27 cellular contexts compared by ENCODE assay signal in the genomic region with DNA sequence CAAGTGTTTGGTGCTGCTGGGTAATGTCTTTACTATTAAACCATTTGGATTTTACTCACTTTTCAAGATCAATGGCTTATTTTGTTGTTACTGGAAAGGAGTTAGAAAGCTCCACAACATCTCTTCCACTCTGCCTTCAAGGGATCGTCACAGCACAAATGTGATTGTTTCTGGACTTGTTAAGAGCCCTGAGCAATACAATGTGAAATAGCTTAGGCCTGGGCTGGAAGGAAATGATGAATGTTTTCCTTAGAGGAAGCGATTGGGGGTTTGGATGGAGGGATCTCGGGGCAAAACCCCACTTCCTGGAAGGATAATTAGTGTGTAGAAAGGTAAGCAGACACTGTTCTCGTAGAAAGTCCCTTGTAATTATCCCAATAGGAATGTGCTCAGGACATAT. TPM values are rescaled to one million over a fixed set of nuclear protein-coding genes. Genes with fewer than 3 reads are reported as not detected.
DNase-seq lines count a peak whose midpoint lies in the region; ATAC-seq, FAIRE-seq and TF ChIP-seq lines count a peak whose summit lies in the region.
"Had no signal": no experiment of that assay in that cellular context is flagged by ENCODE, and none has a peak within 500 bp of the region (broad histone marks: within the 10 kb centered on the region; RNA-seq: fewer than 3 reads in every experiment).

No MANE protein-coding gene starts in this region.

- 85% methylated on average over 4 of the region's 4 CpGs for WGBS in A549 (ENCODE audit: missing lambda C conversion rate)
- WGBS in mesenchymal stem cell = 22% methylated on average over 3 of the region's 4 CpGs

- H3K27ac ChIP-seq in A549 = peak overlapping the region in 1 of 2 experiments; percentile 43; a peak in 3 of 6 replicates
- no peak overlapping the region for H3K27ac ChIP-seq in HEK293 (ENCODE audit: extremely low read depth, low read depth, low read length)
- H3K27ac ChIP-seq in brain microvascular endothelial cell = peak overlapping the region; percentile 14
- H3K27ac ChIP-seq in mesenchymal stem cell (ENCODE audit: low read length, poor library complexity, severe bottlenecking) = no peak overlapping the region
- H3K27ac ChIP-seq: ascending aorta; BLaER1 treated with 17β-estradiol and CSF1 and Interleukin-3, amounts not matched to agents 10 nM and 100 nM; parathyroid adenoma; right lobe of liver; VCaP had no signal

- H2BK5ac ChIP-seq in mesenchymal stem cell (ENCODE audit: low read depth, low read length, poor library complexity, severe bottlenecking) = no peak overlapping the region

- POLR2A ChIA-PET in A549 (lab: Yijun Ruan, JAX) (interaction anchor here (0.9 kb wide), 1 partner anchor 59 kb away, joined by 4 read pairs; a partner anchor contains a TSS), HEK293 (lab: Yijun Ruan, JAX) (no interaction called here)

- no peaks in the 10 kb centered on the region for H3K9me3 ChIP-seq in A549
- no peaks in the 10 kb centered on the region for H3K9me3 ChIP-seq in HEK293 (ENCODE audit: control insufficient read depth, insufficient read depth, low read depth, low read length)
- H3K9me3 ChIP-seq in mesenchymal stem cell (ENCODE audit: control insufficient read depth, low read length) = no peaks in the 10 kb centered on the region
- H3K9me3 ChIP-seq: ascending aorta, right lobe of liver had no signal

- H3K14ac ChIP-seq in mesenchymal stem cell (ENCODE audit: low read length in 2 of 2) = no peak overlapping the region

- no peak overlapping the region for H4K8ac ChIP-seq in mesenchymal stem cell (ENCODE audit: low read length)

- TF ChIP-seq CTCF in A549 (IDR thresholded peaks at IDR 0.05) (no peak), HEK293 (tag by site-specific recombination; IDR thresholded peaks at IDR 0.05) (no peak), brain microvascular endothelial cell (IDR thresholded peaks at IDR 0.05; ENCODE audit: low read depth, low read length, missing control alignments) (no peak), D721Med (IDR thresholded peaks at IDR 0.05; ENCODE audit: insufficient read depth, missing control alignments) (no peak)

- peak overlapping the region; percentile 34 to 66 for H3K18ac ChIP-seq in mesenchymal stem cell (ENCODE audit: low read depth in 1 of 2, low read length in 2 of 2)

- no peak for DNase-seq in A549 (ENCODE audit: low read depth in 1 of 2, low spot score in 1 of 2)
- DNase-seq in brain microvascular endothelial cell = no peak
- no peak for DNase-seq in mesenchymal stem cell
- no peak for DNase-seq in NCI-H1048 (lab: John Stamatoyannopoulos, UW)
- no peak for DNase-seq in D721Med (ENCODE audit: insufficient read length, low spot score)
- DNase-seq in DMS79 (lab: John Stamatoyannopoulos, UW) = no peak
- DNase-seq: ACHN; activated CD4-positive, alpha-beta T cell treated with anti-CD3 and anti-CD28 coated beads, Interleukin-2, amount 10 ng/mL, durations not matched to agents 7 days and 5 days; Calu3; effector CD8-positive, alpha-beta T cell; HCEC 1CT; left colon; naive thymus-derived CD4-positive, alpha-beta T cell; NCI-H1105; NCI-H2029; right lobe of liver; SHP77 treated with DMSO at 0.1 percent for 48 hours; T-helper 2 cell had no signal

- H3K4me1 ChIP-seq in A549 (peaks cover 22% of the 10 kb centered on the region), HEK293 (ENCODE audit: control insufficient read depth, insufficient read depth, low read length) (no peaks in the 10 kb centered on the region; the same call in 1 of the 2 replicates), mesenchymal stem cell (ENCODE audit: control insufficient read depth, insufficient read depth, low read depth, low read length) (peaks cover 4% of the 10 kb centered on the region)
- H3K4me1 ChIP-seq: parathyroid adenoma, right lobe of liver had no signal

- no peak for TF ChIP-seq EP300 in A549 (IDR thresholded peaks at IDR 0.05)

- FAIRE-seq in A549 (lab: Jason Lieb, UNC) = no peak
- FAIRE-seq in D721Med (lab: Jason Lieb, UNC) = no peak
- FAIRE-seq: G401.6, HepG2 had no signal

- no peak for TF ChIP-seq RAD21 in A549 (conservative IDR thresholded peaks at IDR 0.05 in 1 of 2, IDR thresholded peaks at IDR 0.05 in 1 of 2)

- TF ChIP-seq POLR2A in A549 (IDR thresholded peaks at IDR 0.05; ENCODE audit: low read length) = no peak

- ATAC-seq in A549 (no peak), GM18870 (IDR thresholded peaks at IDR 0.05; ENCODE audit: unreplicated experiment) (no peak)
- ATAC-seq: esophagus mucosa; HepG2; left colon; naive thymus-derived CD4-positive, alpha-beta T cell had no signal

- no peak overlapping the region for H2BK120ac ChIP-seq in mesenchymal stem cell (ENCODE audit: low read depth, low read length)

- peak overlapping the region in 1 of 2 experiments; percentile 82 for H3K4ac ChIP-seq in mesenchymal stem cell (ENCODE audit: low read depth in 1 of 2, low read length in 2 of 2)

- H4K91ac ChIP-seq in mesenchymal stem cell (ENCODE audit: low read length) = no peak overlapping the region

- CTCF ChIA-PET in A549 (lab: Yijun Ruan, JAX) (interaction anchor here (0.5 to 1.4 kb wide), 5 partner anchors 18 to 137 kb away, joined by 3 to 4 read pairs (median 3); no protein-coding TSS in a partner anchor), HEK293 (lab: Yijun Ruan, JAX) (interaction anchor here (0.5 to 1.2 kb wide), 4 partner anchors 49 to 193 kb away, joined by 3 to 7 read pairs (median 5); no protein-coding TSS in a partner anchor)

- H3K23ac ChIP-seq in mesenchymal stem cell (ENCODE audit: low read length in 2 of 2) = no peak overlapping the region

- H2BK15ac ChIP-seq in mesenchymal stem cell (ENCODE audit: low read depth, poor library complexity, severe bottlenecking) = no peak overlapping the region

- in situ Hi-C loops in brain microvascular endothelial cell (cut with HindIII; ENCODE audit: low pct_ligation_motif_present, low sequenced_read_pairs) = no loop called here

- H3K9ac ChIP-seq in mesenchymal stem cell (ENCODE audit: low read length) = no peak overlapping the region
- H3K9ac ChIP-seq: BLaER1 treated with 17β-estradiol and CSF1 and Interleukin-3, amounts not matched to agents 10 nM and 100 nM; parathyroid adenoma had no signal

- no peaks in the 10 kb centered on the region for H3K36me3 ChIP-seq in HEK293 (ENCODE audit: control insufficient read depth in 2 of 2, insufficient read depth in 1 of 2, low read length in 2 of 2)
- H3K36me3 ChIP-seq in brain microvascular endothelial cell (replicated peaks) = no peaks in the 10 kb centered on the region
- no peaks in the 10 kb centered on the region for H3K36me3 ChIP-seq in mesenchymal stem cell (ENCODE audit: control insufficient read depth in 1 of 2, insufficient read depth in 2 of 2, low read depth in 1 of 2, low read length in 2 of 2)
- H3K36me3 ChIP-seq: ascending aorta; BLaER1 treated with 17β-estradiol and CSF1 and Interleukin-3, amounts not matched to agents 10 nM and 100 nM; right lobe of liver had no signal

- H3K4me2 ChIP-seq in A549 (peak overlapping the region; percentile 20; the same call in 1 of the 3 replicates), mesenchymal stem cell (ENCODE audit: low read length, poor library complexity, severe bottlenecking) (no peak overlapping the region)
- H3K4me2 ChIP-seq: BLaER1 treated with 17β-estradiol and CSF1 and Interleukin-3, amounts not matched to agents 10 nM and 100 nM had no signal

- no peaks in the 10 kb centered on the region for H3K27me3 ChIP-seq in brain microvascular endothelial cell (replicated peaks)
- H3K27me3 ChIP-seq in mesenchymal stem cell (ENCODE audit: control insufficient read depth in 1 of 2, insufficient read depth in 1 of 2, low read length in 2 of 2) = no peaks in the 10 kb centered on the region
- H3K27me3 ChIP-seq: ascending aorta, right lobe of liver had no signal

- no peak overlapping the region for H2AFZ ChIP-seq in mesenchymal stem cell (ENCODE audit: low read depth, low read length)
- H2AFZ ChIP-seq: parathyroid adenoma had no signal

- no peaks in the 10 kb centered on the region for H3K79me1 ChIP-seq in mesenchymal stem cell (replicated peaks; ENCODE audit: low read length, poor library complexity, severe bottlenecking)

- H3K4me3 ChIP-seq in A549 (no peak overlapping the region), HEK293 (ENCODE audit: low read depth, low read length) (no peak overlapping the region), brain microvascular endothelial cell (ENCODE audit: low read depth, low read length) (no peak overlapping the region), mesenchymal stem cell (ENCODE audit: insufficient read depth in 1 of 2, low read depth in 1 of 2, low read length in 2 of 2) (no peak overlapping the region)
- H3K4me3 ChIP-seq: ascending aorta; BLaER1 treated with 17β-estradiol and CSF1 and Interleukin-3, amounts not matched to agents 10 nM and 100 nM; right lobe of liver had no signal

- H2BK12ac ChIP-seq in mesenchymal stem cell (ENCODE audit: low read length in 2 of 2) = peak overlapping the region in 1 of 2 experiments; percentile 63

- H2AK5ac ChIP-seq in mesenchymal stem cell (ENCODE audit: low read length, severe bottlenecking) = no peak overlapping the region

TF ChIP-seq in A549, 52 proteins besides CTCF, POLR2A, EP300 and RAD21:
- no peak for TF ChIP-seq EHF (CRISPR knock-in tag; IDR thresholded peaks at IDR 0.05)
- TF ChIP-seq HOXA7 (CRISPR knock-in tag; IDR thresholded peaks at IDR 0.05) = no peak
- no peak for TF ChIP-seq NR3C1 (IDR thresholded peaks at IDR 0.05)
- TF ChIP-seq MYC (IDR thresholded peaks at IDR 0.05; ENCODE audit: borderline replicate concordance, low read length) = no peak
- no peak for TF ChIP-seq CEBPB (IDR thresholded peaks at IDR 0.05)
- TF ChIP-seq ZFP36 (IDR thresholded peaks at IDR 0.05; ENCODE audit: borderline replicate concordance, partially characterized antibody) = no peak

TF ChIP-seq in HEK293, 187 proteins besides CTCF, POLR2A, EP300 and RAD21:
- TF ChIP-seq ZSCAN30 (tag by site-specific recombination; IDR thresholded peaks at IDR 0.05) (no peak), ZBTB48 (tag by site-specific recombination; IDR thresholded peaks at IDR 0.05) (peak; percentile 67; the same call in 1 of the 2 replicates)

RNA-seq across cellular contexts. Expression of a gene that starts 59.3 kb away (rescaled TPM):
- polyA plus RNA-seq in A549 (2011; rRNA removed) (68.0 and 132 TPM in 2 replicates), A549 (2017; fragmentation: RNase III; extraction: RNeasy Plus Mini Kit Qiagen cat#74134 plus additional on column Dnase treatment) (68.5 to 71.5 TPM (median 68.9 TPM) in 3 replicates)
- polyA plus RNA-seq in A549 (2012; cell fraction: cytosol; rRNA removed) = 28.5 and 36.3 TPM in 2 replicates
- 35.8 and 50.4 TPM in 2 replicates for polyA plus RNA-seq in A549 (2012; cell fraction: nucleus; rRNA removed)
- 236 and 309 TPM in 2 replicates for polyA minus RNA-seq in A549 (2011; rRNA and poly(A)+ RNA removed)
- 73.4 TPM for polyA plus RNA-seq in mesenchymal stem cell (2013, experiment 1 of 2)
- 68.5 TPM for polyA plus RNA-seq in mesenchymal stem cell (2013, experiment 2 of 2)
